Comparison of ENCODE assay signal across 8 cellular contexts in genomic region chr19:51690359-51691121, GRCh38. TPM values are rescaled to one million over a fixed set of nuclear protein-coding genes. Genes with fewer than 3 reads are reported as not detected.
DNase-seq lines count a peak whose midpoint lies in the region; ATAC-seq and TF ChIP-seq lines count a peak whose summit lies in the region.

No MANE protein-coding gene starts in this region.

- peak overlapping the region; percentile 84 for H3K4me3 Mint-ChIP-seq in GM23338

- H3K9me3 Mint-ChIP-seq in GM23338 = peaks cover 20% of the 10 kb centered on the region

- H3K27ac Mint-ChIP-seq in GM23338 = peak overlapping the region; percentile 56; the same call in 1 of the 2 replicates

- H3K27me3 ChIP-seq in GM23338 (ENCODE audit: insufficient read depth) (no peaks in the 10 kb centered on the region), esophagus muscularis mucosa (no peaks in the 10 kb centered on the region), mucosa of stomach (ENCODE audit: control insufficient read depth, insufficient read depth, low read length) (peaks cover 22% of the 10 kb centered on the region)

- H4K20me1 ChIP-seq in GM23338 (replicated peaks; ENCODE audit: insufficient read depth) = no peaks in the 10 kb centered on the region; the same call in 1 of the 2 replicates

- H3K4me1 ChIP-seq in GM23338 (ENCODE audit: insufficient read depth) (peaks cover 23% of the 10 kb centered on the region), esophagus muscularis mucosa (peaks cover 42 to 64% (median 60%) of the 10 kb centered on the region in 4 donors), mucosa of stomach (ENCODE audit: control insufficient read depth, insufficient read depth, low read length) (peaks cover 15% of the 10 kb centered on the region)

- H3F3A ChIP-seq in GM23338 (replicated peaks; ENCODE audit: low read depth) = 0 out of 2 replicates have a peak, but pooled peaks cover 9% of the 10 kb centered on the region

- H3K4me1 Mint-ChIP-seq in GM23338 = peaks cover 42% of the 10 kb centered on the region

- H3K27ac ChIP-seq in GM23338 (ENCODE audit: low read depth) = peak overlapping the region; percentile 79
- H3K27ac ChIP-seq in esophagus muscularis mucosa (replicated peaks in 1 of 4) = peak overlapping the region; percentile 99 to 100 (median 100)

- WGBS in esophagus muscularis mucosa = 1% methylated on average over 12 of the region's 25 CpGs

- peaks cover 3% of the 10 kb centered on the region; the same call in 1 of the 2 replicates for H3K9me2 ChIP-seq in GM23338 (ENCODE audit: insufficient read depth)

- peak overlapping the region; percentile 98 for H3K4me2 ChIP-seq in GM23338

- DNase-seq in GM23338 (ENCODE audit: low spot score) (peak; percentile 84), NCI-H774 (lab: John Stamatoyannopoulos, UW) (peak; percentile 39), esophagus muscularis mucosa (ENCODE audit: extremely low spot score) (peak; percentile 92)
- DNase-seq in activated T-cell treated with anti-CD3 and anti-CD28 coated beads, Interleukin-2, amount 50 U/mL, for 48 hours = peak; percentile 76 to 80
- DNase-seq in stimulated activated naive CD8-positive, alpha-beta T cell treated with anti-CD3 and anti-CD28 coated beads, Interleukin-15, Interleukin-2, amounts not matched to agents 100 U/mL and 50 U/mL, for 24 hours = peak; percentile 70

- H3K36me3 Mint-ChIP-seq in GM23338 (ENCODE audit: low read depth) = peaks cover 12% of the 10 kb centered on the region; the same call in 2 of the 3 replicates

- peak overlapping the region; percentile 76 for H3K4me3 ChIP-seq in GM23338
- H3K4me3 ChIP-seq in esophagus muscularis mucosa = peak overlapping the region; percentile 86 to 100 (median 98)
- peak overlapping the region; percentile 56 for H3K4me3 ChIP-seq in mucosa of stomach (ENCODE audit: low read length)

- peak; percentile 15 for ATAC-seq in GM23338
- ATAC-seq in stimulated activated naive CD8-positive, alpha-beta T cell treated with anti-CD3 and anti-CD28 coated beads, Interleukin-15, Interleukin-2, amounts not matched to agents 100 U/mL and 50 U/mL, for 24 hours = peak; percentile 77
- ATAC-seq in HG03565 (IDR thresholded peaks at IDR 0.05; ENCODE audit: unreplicated experiment) = no peak
- no peak for ATAC-seq in HG02610 (IDR thresholded peaks at IDR 0.05; ENCODE audit: unreplicated experiment)

- H2AFZ ChIP-seq in GM23338 = peak overlapping the region; percentile 80; the same call in 1 of the 2 replicates

- H3K36me3 ChIP-seq in GM23338 (ENCODE audit: insufficient read depth) (no peaks in the 10 kb centered on the region; the same call in 1 of the 2 replicates), esophagus muscularis mucosa (peaks cover 12 to 33% (median 24%) of the 10 kb centered on the region in 4 donors), mucosa of stomach (ENCODE audit: control insufficient read depth, insufficient read depth, low read length) (peaks cover 5% of the 10 kb centered on the region)

- TF ChIP-seq EP300 in esophagus muscularis mucosa (IDR thresholded peaks at IDR 0.05) = no peak

- H3K9ac ChIP-seq in mucosa of stomach (ENCODE audit: low read length) = peak overlapping the region; percentile 46

- intact Hi-C loops in esophagus muscularis mucosa (cut with DNase I) = no loop called here

- no peak for TF ChIP-seq POLR2A in esophagus muscularis mucosa (IDR thresholded peaks at IDR 0.05; ENCODE audit: low read depth)

- TF ChIP-seq CTCF in GM23338 (conservative IDR thresholded peaks at IDR 0.05; ENCODE audit: low read depth in 2 of 2) (no peak), esophagus muscularis mucosa (IDR thresholded peaks at IDR 0.05) (no peak)

- H3K9me3 ChIP-seq in esophagus muscularis mucosa (no peaks in the 10 kb centered on the region), mucosa of stomach (ENCODE audit: control insufficient read depth, low read length) (no peaks in the 10 kb centered on the region)

- peaks cover 16% of the 10 kb centered on the region; the same call in 1 of the 2 replicates for H3K79me2 ChIP-seq in GM23338 (replicated peaks; ENCODE audit: insufficient read depth)

- peaks cover 23% of the 10 kb centered on the region for H3K27me3 Mint-ChIP-seq in GM23338 (ENCODE audit: insufficient read depth, low read depth, poor library complexity)

TF ChIP-seq in GM23338, 12 proteins besides CTCF, POLR2A, EP300 and RAD21:
- TF ChIP-seq ETS1 (IDR thresholded peaks at IDR 0.05) (no peak), JUNB (IDR thresholded peaks at IDR 0.05; ENCODE audit: unreplicated experiment) (no peak)

RNA-seq across cellular contexts. Expression of gene SPACA6, which starts 2.6 kb away (rescaled TPM):
- 5.1 and 5.2 TPM in 2 replicates for total RNA-seq in GM23338 (2014; rRNA removed; shearing (Covaris generic))
- 8.2 and 11.5 TPM in 2 replicates for polyA plus RNA-seq in GM23338 (2016; fragmentation: Nextera tagmentation; extraction: Ambion mirVana)
- total RNA-seq in esophagus muscularis mucosa = 10 to 100 TPM; 11.8 to 37.8 (median 17.4) TPM

RNA-seq across cellular contexts. Expression of gene HAS1, which starts 33.3 kb away (rescaled TPM):
- total RNA-seq in GM23338 (2014; rRNA removed; shearing (Covaris generic)) = 1.8 and 2.0 TPM in 2 replicates
- 0.40 and 0.75 TPM in 2 replicates for polyA plus RNA-seq in GM23338 (2016; fragmentation: Nextera tagmentation; extraction: Ambion mirVana)
- 10 to 100 TPM in 1 of 4 donors, 1 to 10 TPM in 1, under 1 TPM in 2; under 0.01 to 28.8 (median 1.3) TPM for total RNA-seq in esophagus muscularis mucosa

RNA-seq across cellular contexts. Expression of gene SIGLEC14, which starts 43.9 kb away (rescaled TPM):
- not detected in 2 replicates for total RNA-seq in GM23338 (2014; rRNA removed; shearing (Covaris generic))
- 0.10 TPM in 1 of 2 replicates, not detected in the other for polyA plus RNA-seq in GM23338 (2016; fragmentation: Nextera tagmentation; extraction: Ambion mirVana)
- 1 to 10 TPM in 3 of 4 donors, not detected in 1; 2.5 to 9.9 (median 5.0) TPM for total RNA-seq in esophagus muscularis mucosa

Comparison
In these comparisons a context has a peak if more than half of its experiments do, and no peak if none do; other contexts are left out.
1. ATAC-seq: peak in GM23338 (single experiment) and stimulated activated naive CD8-positive, alpha-beta T cell treated with anti-CD3 and anti-CD28 coated beads, Interleukin-15, Interleukin-2, amounts not matched to agents 100 U/mL and 50 U/mL, for 24 hours (single experiment); none in HG03565 (single experiment) and HG02610 (single experiment).
2. DNase-seq: peak in every context shown above with its lines; median percentile 92 in esophagus muscularis mucosa; 84 in GM23338; 78 in activated T-cell treated with anti-CD3 and anti-CD28 coated beads, Interleukin-2, amount 50 U/mL, for 48 hours; 70 in stimulated activated naive CD8-positive, alpha-beta T cell treated with anti-CD3 and anti-CD28 coated beads, Interleukin-15, Interleukin-2, amounts not matched to agents 100 U/mL and 50 U/mL, for 24 hours; 39 in NCI-H774.
3. Peak in every context shown above with its lines, with median percentiles within 50 percentile points of each other: H3K4me3 ChIP-seq.